16 cellular contexts compared by ENCODE assay signal in genomic region chr6:143688681-143689080, GRCh38. TPM values are rescaled to one million over a fixed set of nuclear protein-coding genes. Genes with fewer than 3 reads are reported as not detected.
DNase-seq lines count a peak whose midpoint lies in the region; ATAC-seq, FAIRE-seq and TF ChIP-seq lines count a peak whose summit lies in the region.
"Had no signal": no experiment of that assay in that cellular context is flagged by ENCODE, and none has a peak within 500 bp of the region (broad histone marks: within the 10 kb centered on the region; RNA-seq: fewer than 3 reads in every experiment).

No MANE protein-coding gene starts in this region.

- CTCF ChIA-PET in HEK293 (lab: Yijun Ruan, JAX) (interaction anchor here (0.8 to 1.0 kb wide), 3 partner anchors 12 to 113 kb away, joined by 3 to 4 read pairs (median 3); no protein-coding TSS in a partner anchor), K562 (lab: Yijun Ruan, JAX; ENCODE audit: low intra/inter-chr PET ratio) (no interaction called here)

- no peaks in the 10 kb centered on the region for H3K36me3 ChIP-seq in HEK293 (ENCODE audit: control insufficient read depth in 2 of 2, insufficient read depth in 1 of 2, low read length in 2 of 2)
- H3K36me3 ChIP-seq in K562 (ENCODE audit: control insufficient read depth, insufficient read depth, low read length): no peaks in the 10 kb centered on the region
- H3K36me3 ChIP-seq in stomach smooth muscle (ENCODE audit: control insufficient read depth in 2 of 2, insufficient read depth in 2 of 2, low read length in 2 of 2): no peaks in the 10 kb centered on the region

- intact Hi-C loops in K562 (cut with micrococcal nuclease): no loop called here
- intact Hi-C loops in left colon (cut with DNase I, micrococcal nuclease): no loop called here
- intact Hi-C loops in posterior vena cava (cut with DNase I): loop anchor here in 1 of 2 donors (10.0 kb wide), 1 partner anchor 56 kb away; no protein-coding TSS in a partner anchor

- H3K9me3 ChIP-seq in HEK293 (ENCODE audit: control insufficient read depth, insufficient read depth, low read depth, low read length) (no peaks in the 10 kb centered on the region), K562 (replicated peaks; ENCODE audit: control insufficient read depth, insufficient read depth, low read depth, low read length) (no peaks in the 10 kb centered on the region), stomach smooth muscle (ENCODE audit: control insufficient read depth in 2 of 2, low read length in 2 of 2) (no peaks in the 10 kb centered on the region)

- H3K4me1 ChIP-seq in HEK293 (ENCODE audit: control insufficient read depth, insufficient read depth, low read length): no peaks in the 10 kb centered on the region; the same call in 1 of the 2 replicates
- no peaks in the 10 kb centered on the region for H3K4me1 ChIP-seq in K562 (replicated peaks in 1 of 2; ENCODE audit: control insufficient read depth in 2 of 2, insufficient read depth in 2 of 2, low read length in 2 of 2)
- H3K4me1 ChIP-seq in stomach smooth muscle (ENCODE audit: control insufficient read depth, insufficient read depth, low read length): peaks cover 38% of the 10 kb centered on the region

- no peaks in the 10 kb centered on the region for H4K20me1 ChIP-seq in K562 (replicated peaks; ENCODE audit: control insufficient read depth, insufficient read depth, low read length)

- 51% methylated on average over 4 of the region's 4 CpGs for WGBS in K562 (ENCODE audit: insufficient coverage, low coverage, missing lambda C conversion rate)

- no peaks in the 10 kb centered on the region for H3K9me1 ChIP-seq in K562 (ENCODE audit: control insufficient read depth, insufficient read depth, low read length)

- in situ Hi-C loops in K562 (cut with MboI): no loop called here

- TF ChIP-seq POLR2A in K562 (conservative IDR thresholded peaks at IDR 0.05): no peak

- ATAC-seq in K562: no peak; the same call in 2 of the 3 replicates
- peak; percentile 34 for ATAC-seq in left colon
- no peak for ATAC-seq in GM19324 (IDR thresholded peaks at IDR 0.05; ENCODE audit: low FRiP score, unreplicated experiment)
- ATAC-seq in activated CD4-positive, CD25-positive, alpha-beta regulatory T cell treated with anti-CD3 and anti-CD28 coated beads, Interleukin-2, amount 50 U/mL, for 24 hours: no peak
- ATAC-seq: CD8-positive, alpha-beta T cell had no signal

- H3K9ac ChIP-seq in K562 (ENCODE audit: insufficient read depth in 1 of 2, low read depth in 2 of 2, low read length in 2 of 2): no peak overlapping the region
- H3K9ac ChIP-seq in stomach smooth muscle (ENCODE audit: low read length in 2 of 2): no peak overlapping the region
- H3K9ac ChIP-seq: GM23248 had no signal

- no peak for TF ChIP-seq CTCF in HEK293 (tag by site-specific recombination; IDR thresholded peaks at IDR 0.05)
- no peak for TF ChIP-seq CTCF in K562 (IDR thresholded peaks at IDR 0.05 in 2 of 3, conservative IDR thresholded peaks at IDR 0.05 in 1 of 3; ENCODE audit: insufficient read depth in 2 of 3, low read depth in 1 of 3, low read length in 3 of 3)

- TF ChIP-seq RAD21 in K562 (CRISPR knock-in tag; conservative IDR thresholded peaks at IDR 0.05 in 1 of 2, IDR thresholded peaks at IDR 0.05 in 1 of 2): no peak

- H2AFZ ChIP-seq in K562 (ENCODE audit: low read depth, low read length): no peak overlapping the region
- H2AFZ ChIP-seq: GM23248, PC-9 had no signal

- POLR2A ChIA-PET in HEK293 (lab: Yijun Ruan, JAX): no interaction called here
- POLR2A ChIA-PET in K562 (lab: Yijun Ruan, JAX): interaction anchor here (1.2 to 2.2 kb wide), 2 partner anchors 8 to 10 kb away, joined by 3 to 9 read pairs; no protein-coding TSS in a partner anchor

- no peak for TF ChIP-seq EP300 in K562 (IDR thresholded peaks at IDR 0.05; ENCODE audit: low read length)

- H3K27ac ChIP-seq in HEK293 (ENCODE audit: extremely low read depth, low read depth, low read length): no peak overlapping the region
- no peak overlapping the region for H3K27ac ChIP-seq in K562 (ENCODE audit: extremely low read depth, low read depth, low read length)
- peak overlapping the region; percentile 32 for H3K27ac ChIP-seq in stomach smooth muscle (ENCODE audit: low read length)
- H3K27ac ChIP-seq: GM23248, PC-9 had no signal

- H3K27me3 ChIP-seq in K562 (ENCODE audit: control insufficient read depth in 2 of 2, insufficient read depth in 2 of 2, low read length in 2 of 2) (no peaks in the 10 kb centered on the region), stomach smooth muscle (ENCODE audit: control insufficient read depth in 1 of 2, insufficient read depth in 2 of 2, low read length in 2 of 2) (no peaks in the 10 kb centered on the region)

- BruUV-seq in K562 (replicated peaks; lab: Mats Ljungman, UMichigan): no TSS peak

- 0 out of 3 replicates have a peak, but pooled peaks cover 3% of the 10 kb centered on the region for H3K79me2 ChIP-seq in K562 (ENCODE audit: control insufficient read depth, insufficient read depth, low read length)

- no peak for DNase-seq in K562 (ENCODE audit: extremely low read depth in 1 of 4, low spot score in 3 of 4)
- DNase-seq in left colon: no peak
- no peak for DNase-seq in NCI-H1048 (lab: John Stamatoyannopoulos, UW)
- no peak for DNase-seq in posterior vena cava (ENCODE audit: low spot score)
- DNase-seq: CD8-positive, alpha-beta T cell; DMS79; GM23248; NCI-H1092; NCI-H146; NCI-H2081; NCI-H524; PC-9 had no signal

- no peak overlapping the region for H3K4me2 ChIP-seq in K562 (ENCODE audit: insufficient read depth, low read length)
- H3K4me2 ChIP-seq: PC-9 had no signal

- no peak for FAIRE-seq in K562 (lab: Jason Lieb, UNC)

- H3K4me3 ChIP-seq in HEK293 (ENCODE audit: low read depth, low read length): no peak overlapping the region
- no peak overlapping the region for H3K4me3 ChIP-seq in K562
- H3K4me3 ChIP-seq in stomach smooth muscle (ENCODE audit: low read length in 2 of 2): no peak overlapping the region
- H3K4me3 ChIP-seq: GM23248, PC-9 had no signal

TF ChIP-seq in K562, 482 proteins besides CTCF, POLR2A, EP300 and RAD21 (continues in another document):
- TF ChIP-seq, protein P1, sequence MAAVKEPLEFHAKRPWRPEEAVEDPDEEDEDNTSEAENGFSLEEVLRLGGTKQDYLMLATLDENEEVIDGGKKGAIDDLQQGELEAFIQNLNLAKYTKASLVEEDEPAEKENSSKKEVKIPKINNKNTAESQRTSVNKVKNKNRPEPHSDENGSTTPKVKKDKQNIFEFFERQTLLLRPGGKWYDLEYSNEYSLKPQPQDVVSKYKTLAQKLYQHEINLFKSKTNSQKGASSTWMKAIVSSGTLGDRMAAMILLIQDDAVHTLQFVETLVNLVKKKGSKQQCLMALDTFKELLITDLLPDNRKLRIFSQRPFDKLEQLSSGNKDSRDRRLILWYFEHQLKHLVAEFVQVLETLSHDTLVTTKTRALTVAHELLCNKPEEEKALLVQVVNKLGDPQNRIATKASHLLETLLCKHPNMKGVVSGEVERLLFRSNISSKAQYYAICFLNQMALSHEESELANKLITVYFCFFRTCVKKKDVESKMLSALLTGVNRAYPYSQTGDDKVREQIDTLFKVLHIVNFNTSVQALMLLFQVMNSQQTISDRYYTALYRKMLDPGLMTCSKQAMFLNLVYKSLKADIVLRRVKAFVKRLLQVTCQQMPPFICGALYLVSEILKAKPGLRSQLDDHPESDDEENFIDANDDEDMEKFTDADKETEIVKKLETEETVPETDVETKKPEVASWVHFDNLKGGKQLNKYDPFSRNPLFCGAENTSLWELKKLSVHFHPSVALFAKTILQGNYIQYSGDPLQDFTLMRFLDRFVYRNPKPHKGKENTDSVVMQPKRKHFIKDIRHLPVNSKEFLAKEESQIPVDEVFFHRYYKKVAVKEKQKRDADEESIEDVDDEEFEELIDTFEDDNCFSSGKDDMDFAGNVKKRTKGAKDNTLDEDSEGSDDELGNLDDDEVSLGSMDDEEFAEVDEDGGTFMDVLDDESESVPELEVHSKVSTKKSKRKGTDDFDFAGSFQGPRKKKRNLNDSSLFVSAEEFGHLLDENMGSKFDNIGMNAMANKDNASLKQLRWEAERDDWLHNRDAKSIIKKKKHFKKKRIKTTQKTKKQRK (IDR thresholded peaks at IDR 0.05; ENCODE audit: borderline replicate concordance, low read depth, low read length): no peak
- TF ChIP-seq XRCC5 (IDR thresholded peaks at IDR 0.05; ENCODE audit: low read depth, low read length): no peak

RNA-seq across cellular contexts. Expression of gene PHACTR2, which starts 10.9 kb away (rescaled TPM):
- 15.0 and 25.0 TPM in 2 replicates for total RNA-seq in K562 (2011; cell fraction: chromatin; rRNA removed; ENCODE audit: low replicate concordance)
- 4.7 and 5.4 TPM in 2 replicates for total RNA-seq in K562 (2011; cell fraction: nucleolus; rRNA removed)
- total RNA-seq in K562 (2011; cell fraction: nucleoplasm; rRNA removed): 9.0 and 17.7 TPM in 2 replicates
- 29.4 and 38.1 TPM in 2 replicates for total RNA-seq in K562 (2014; rRNA removed)
- total RNA-seq in K562 (2014; rRNA removed; fragmentation: Illumina TruSeq; extraction: Trizol): 46.5 and 55.7 TPM in 2 replicates
- total RNA-seq in K562 (2015; rRNA removed; fragmentation: Illumina TruSeq; extraction: Trizol): 45.7 and 52.5 TPM in 2 replicates
- total RNA-seq in K562 (2021): 36.2 and 44.2 TPM in 2 replicates
- 13.0 and 16.1 TPM in 2 replicates for polyA plus RNA-seq in K562 (2011; rRNA removed)
- polyA plus RNA-seq in K562 (2011; cell fraction: cytosol; rRNA removed): 5.8 and 7.4 TPM in 2 replicates
- 6.8 and 8.9 TPM in 2 replicates for polyA plus RNA-seq in K562 (2011; cell fraction: nucleus; rRNA removed)
- 9.5 and 14.3 TPM in 2 replicates for polyA plus RNA-seq in K562 (2012)
- polyA plus RNA-seq in K562 (2014; fragmentation: Illumina TruSeq; extraction: Trizol): 19.5 and 22.9 TPM in 2 replicates
- polyA plus RNA-seq in K562 (2014; fragmentation: Nextera tagmentation; extraction: Ambion mirVana): 10 to 100 TPM in 1 of 2 experiments, 1 to 10 TPM in 1; 5.3 to 13.9 TPM
- 13.2 and 15.1 TPM in 2 replicates for polyA plus RNA-seq in K562 (2014; rRNA removed)
- 36.8 and 42.7 TPM in 2 replicates for polyA minus RNA-seq in K562 (2011; rRNA and poly(A)+ RNA removed)
- polyA minus RNA-seq in K562 (2011; cell fraction: cytosol; rRNA and poly(A)+ RNA removed): 18.4 and 22.6 TPM in 2 replicates
- polyA minus RNA-seq in K562 (2011; cell fraction: nucleus; rRNA and poly(A)+ RNA removed): 12.5 and 31.9 TPM in 2 replicates
- total RNA-seq in left colon: 10 to 100 TPM; 50.3 to 54.4 TPM
- total RNA-seq in posterior vena cava: 10 to 100 TPM; 53.8 to 72.6 TPM
